In genomic region chr1:177310326-177310725, GRCh38 we compare ENCODE assay signal across 1 cellular context.
TF ChIP-seq lines count a peak whose summit lies in the region.

No MANE protein-coding gene starts in this region.

TF ChIP-seq in endothelial cell of umbilical vein, 7 proteins besides CTCF, POLR2A, EP300 and RAD21:
- TF ChIP-seq POLR2AphosphoS5 (IDR thresholded peaks at IDR 0.05; ENCODE audit: insufficient read depth, low read depth, low read length) (no peak), FOS (IDR thresholded peaks at IDR 0.05; ENCODE audit: borderline replicate concordance, insufficient read depth, low read length) (peak; percentile 18), EZH2 (IDR thresholded peaks at IDR 0.05; ENCODE audit: borderline replicate concordance, low read depth, low read length, severe bottlenecking) (no peak), MYC (IDR thresholded peaks at IDR 0.05; ENCODE audit: low read depth, low read length) (no peak)
